In genomic region chr5:66520854-66521253, GRCh38 we compare ENCODE assay signal across 14 cellular contexts.
A peak's percentile ranks its signal among the peaks of the same experiment; 100 is the strongest.
DNase-seq lines count a peak whose midpoint lies in the region; ATAC-seq and TF ChIP-seq lines count a peak whose summit lies in the region.
"Had no signal": no experiment of that assay in that cellular context is flagged by ENCODE, and none has a peak within 500 bp of the region (broad histone marks: within the 10 kb centered on the region; RNA-seq: fewer than 3 reads in every experiment).

No MANE protein-coding gene starts in this region.

- H3K4me1 ChIP-seq in HEK293 (ENCODE audit: control insufficient read depth, insufficient read depth, low read length) (no peaks in the 10 kb centered on the region), endodermal cell (ENCODE audit: control insufficient read depth, insufficient read depth, low read length) (peaks cover 4% of the 10 kb centered on the region)
- H3K4me1 ChIP-seq: Caco-2 had no signal

- ATAC-seq in activated naive CD8-positive, alpha-beta T cell treated with anti-CD3 and anti-CD28 coated beads, Interleukin-2, amount 10 ng/mL, durations not matched to agents 7 days and 5 days (ENCODE audit: low read depth) = no peak
- no peak for ATAC-seq in activated naive CD8-positive, alpha-beta T cell treated with anti-CD3 and anti-CD28 coated beads, Interleukin-2, amount 50 U/mL, for 24 hours
- ATAC-seq: CD8-positive, alpha-beta T cell had no signal

- TF ChIP-seq CTCF in HEK293 (tag by site-specific recombination; IDR thresholded peaks at IDR 0.05) (no peak), endodermal cell (conservative IDR thresholded peaks at IDR 0.05) (no peak)

- H3K27me3 ChIP-seq in endodermal cell (ENCODE audit: control insufficient read depth, insufficient read depth, low read length, poor library complexity, severe bottlenecking) (no peaks in the 10 kb centered on the region), H7 (ENCODE audit: control insufficient read depth, insufficient read depth, low read length) (no peaks in the 10 kb centered on the region)

- H3K4me3 ChIP-seq in HEK293 (ENCODE audit: low read depth, low read length) (no peak overlapping the region), endodermal cell (ENCODE audit: low read length) (peak overlapping the region; percentile 62), H7 (ENCODE audit: insufficient read depth, low read depth, low read length) (no peak overlapping the region)

- H3K36me3 ChIP-seq in HEK293 (ENCODE audit: control insufficient read depth in 2 of 2, insufficient read depth in 1 of 2, low read length in 2 of 2) (no peaks in the 10 kb centered on the region), endodermal cell (ENCODE audit: control insufficient read depth, insufficient read depth, low read length) (no peaks in the 10 kb centered on the region), H7 (replicated peaks; ENCODE audit: control insufficient read depth, insufficient read depth, low read length) (no peaks in the 10 kb centered on the region)

- POLR2A ChIA-PET in activated naive CD8-positive, alpha-beta T cell treated with anti-CD3 and anti-CD28 coated beads, Interleukin-2, amount 10 ng/mL, durations not matched to agents 7 days and 5 days (lab: Charles Lee) = no interaction called here
- POLR2A ChIA-PET in HEK293 (lab: Yijun Ruan, JAX) = no interaction called here

- no peaks in the 10 kb centered on the region; the same call in 1 of the 2 replicates for H3K9me3 ChIP-seq in HEK293 (ENCODE audit: control insufficient read depth, insufficient read depth, low read depth, low read length)
- H3K9me3 ChIP-seq in endodermal cell (ENCODE audit: control insufficient read depth, low read length) = peaks cover 37% of the 10 kb centered on the region

- peak overlapping the region; percentile 27 for H3K27ac Mint-ChIP-seq in activated naive CD8-positive, alpha-beta T cell treated with anti-CD3 and anti-CD28 coated beads, Interleukin-2, amount 10 ng/mL, durations not matched to agents 7 days and 5 days
- no peak overlapping the region for H3K27ac Mint-ChIP-seq in activated naive CD8-positive, alpha-beta T cell treated with anti-CD3 and anti-CD28 coated beads, Interleukin-2, amount 50 U/mL, for 24 hours
- H3K27ac Mint-ChIP-seq in endodermal cell = no peak overlapping the region
- H3K27ac Mint-ChIP-seq: CD8-positive, alpha-beta T cell had no signal

- no peak for DNase-seq in activated naive CD8-positive, alpha-beta T cell treated with anti-CD3 and anti-CD28 coated beads, Interleukin-2, amount 10 ng/mL, durations not matched to agents 7 days and 5 days
- no peak for DNase-seq in activated naive CD8-positive, alpha-beta T cell treated with anti-CD3 and anti-CD28 coated beads, Interleukin-2, amount 50 U/mL, for 24 hours
- DNase-seq in OCI-M1 (lab: John Stamatoyannopoulos, UW) = peak; percentile 25
- DNase-seq in endodermal cell = no peak
- DNase-seq in NCI-H1417 treated with DMSO at 0.1 percent for 48 hours (lab: John Stamatoyannopoulos, UW) = no peak
- no peak for DNase-seq in H7
- DNase-seq: C1 segment of cervical spinal cord; Caco-2; CD8-positive, alpha-beta T cell; DMS153; DND-41; GOT3; HCEC 1CT had no signal

- CTCF ChIA-PET in HEK293 (lab: Yijun Ruan, JAX) = interaction anchor here (1.1 kb wide), 1 partner anchor 93 kb away, joined by 4 read pairs; no protein-coding TSS in a partner anchor

- H3K4me1 Mint-ChIP-seq in activated naive CD8-positive, alpha-beta T cell treated with anti-CD3 and anti-CD28 coated beads, Interleukin-2, amount 10 ng/mL, durations not matched to agents 7 days and 5 days = no peaks in the 10 kb centered on the region
- no peaks in the 10 kb centered on the region for H3K4me1 Mint-ChIP-seq in activated naive CD8-positive, alpha-beta T cell treated with anti-CD3 and anti-CD28 coated beads, Interleukin-2, amount 50 U/mL, for 24 hours
- H3K4me1 Mint-ChIP-seq in endodermal cell = peaks cover 17% of the 10 kb centered on the region

- no peaks in the 10 kb centered on the region for H3K36me3 Mint-ChIP-seq in activated naive CD8-positive, alpha-beta T cell treated with anti-CD3 and anti-CD28 coated beads, Interleukin-2, amount 10 ng/mL, durations not matched to agents 7 days and 5 days
- peaks cover 2% of the 10 kb centered on the region for H3K36me3 Mint-ChIP-seq in activated naive CD8-positive, alpha-beta T cell treated with anti-CD3 and anti-CD28 coated beads, Interleukin-2, amount 50 U/mL, for 24 hours (ENCODE audit: low read depth)
- peaks cover 4% of the 10 kb centered on the region for H3K36me3 Mint-ChIP-seq in endodermal cell (ENCODE audit: low read depth)
- H3K36me3 Mint-ChIP-seq: CD8-positive, alpha-beta T cell had no signal

- H3K27ac ChIP-seq in HEK293 (ENCODE audit: extremely low read depth, low read depth, low read length) = no peak overlapping the region
- no peak overlapping the region for H3K27ac ChIP-seq in endodermal cell (ENCODE audit: low read depth, low read length)

- peaks cover 9% of the 10 kb centered on the region for H3K27me3 Mint-ChIP-seq in activated naive CD8-positive, alpha-beta T cell treated with anti-CD3 and anti-CD28 coated beads, Interleukin-2, amount 10 ng/mL, durations not matched to agents 7 days and 5 days
- peaks cover 4% of the 10 kb centered on the region for H3K27me3 Mint-ChIP-seq in activated naive CD8-positive, alpha-beta T cell treated with anti-CD3 and anti-CD28 coated beads, Interleukin-2, amount 50 U/mL, for 24 hours
- H3K27me3 Mint-ChIP-seq in endodermal cell (ENCODE audit: insufficient read depth) = peaks cover 2% of the 10 kb centered on the region

- no peak overlapping the region for H3K9ac ChIP-seq in endodermal cell (ENCODE audit: extremely low read depth, low read length, poor library complexity, severe bottlenecking)

- no peak overlapping the region for H3K4me3 Mint-ChIP-seq in activated naive CD8-positive, alpha-beta T cell treated with anti-CD3 and anti-CD28 coated beads, Interleukin-2, amount 10 ng/mL, durations not matched to agents 7 days and 5 days
- no peak overlapping the region for H3K4me3 Mint-ChIP-seq in activated naive CD8-positive, alpha-beta T cell treated with anti-CD3 and anti-CD28 coated beads, Interleukin-2, amount 50 U/mL, for 24 hours
- no peak overlapping the region for H3K4me3 Mint-ChIP-seq in endodermal cell
- H3K4me3 Mint-ChIP-seq: CD8-positive, alpha-beta T cell had no signal

- peaks cover 1% of the 10 kb centered on the region for H3K9me3 Mint-ChIP-seq in activated naive CD8-positive, alpha-beta T cell treated with anti-CD3 and anti-CD28 coated beads, Interleukin-2, amount 10 ng/mL, durations not matched to agents 7 days and 5 days
- peaks cover 18% of the 10 kb centered on the region for H3K9me3 Mint-ChIP-seq in activated naive CD8-positive, alpha-beta T cell treated with anti-CD3 and anti-CD28 coated beads, Interleukin-2, amount 50 U/mL, for 24 hours
- peaks cover 25% of the 10 kb centered on the region for H3K9me3 Mint-ChIP-seq in endodermal cell

TF ChIP-seq in HEK293, 187 proteins besides CTCF, POLR2A, EP300 and RAD21 (continues in another document):
- TF ChIP-seq SETDB1 (IDR thresholded peaks at IDR 0.05; ENCODE audit: insufficient read length, low read length) (peak; percentile 86), ZNF830 (tag by site-specific recombination; IDR thresholded peaks at IDR 0.05; ENCODE audit: low read depth) (no peak), ZNF473 (tag by site-specific recombination; IDR thresholded peaks at IDR 0.05) (no peak), ZNF24 (tag by site-specific recombination; IDR thresholded peaks at IDR 0.05) (no peak), ZBTB49 (tag by site-specific recombination; IDR thresholded peaks at IDR 0.05; ENCODE audit: low read depth) (no peak), PRDM10 (tag by site-specific recombination; IDR thresholded peaks at IDR 0.05) (no peak), TRIM28 (IDR thresholded peaks at IDR 0.05; ENCODE audit: borderline replicate concordance, low read length) (0 out of 2 replicates have a peak, but pooled peaks have one; percentile 48)
